Comparison of ENCODE assay signal across 14 cellular contexts in genomic region chr18:30987479-30988241, GRCh38. TPM values are rescaled to one million over a fixed set of nuclear protein-coding genes. Genes with fewer than 3 reads are reported as not detected.
DNase-seq lines count a peak whose midpoint lies in the region; ATAC-seq, FAIRE-seq and TF ChIP-seq lines count a peak whose summit lies in the region.
"Had no signal": no experiment of that assay in that cellular context is flagged by ENCODE, and none has a peak within 500 bp of the region (broad histone marks: within the 10 kb centered on the region; RNA-seq: fewer than 3 reads in every experiment).

No MANE protein-coding gene starts in this region.

- TF ChIP-seq CTCF in Peyer's patch (IDR thresholded peaks at IDR 0.05): no peak
- peak in 1 of 5 experiments; percentile 23 for TF ChIP-seq CTCF in transverse colon (IDR thresholded peaks at IDR 0.05)
- TF ChIP-seq CTCF in esophagus muscularis mucosa (IDR thresholded peaks at IDR 0.05): no peak
- no peak for TF ChIP-seq CTCF in D721Med (IDR thresholded peaks at IDR 0.05; ENCODE audit: insufficient read depth, missing control alignments)

- intact Hi-C loops in transverse colon (cut with DNase I; ENCODE audit: low total_unique reads) (no loop called here), esophagus muscularis mucosa (cut with DNase I) (no loop called here)

- H3K36me3 ChIP-seq in GM23248 (ENCODE audit: low read depth): no peaks in the 10 kb centered on the region
- H3K36me3 ChIP-seq in Peyer's patch: no peaks in the 10 kb centered on the region
- no peaks in the 10 kb centered on the region for H3K36me3 ChIP-seq in transverse colon
- H3K36me3 ChIP-seq in esophagus muscularis mucosa: no peaks in the 10 kb centered on the region
- H3K36me3 ChIP-seq: SJCRH30 had no signal

- H3K9me2 ChIP-seq in GM23248 (ENCODE audit: insufficient read depth): no peaks in the 10 kb centered on the region

- WGBS in GM23248 (ENCODE audit: low coverage in 1 of 2, low lambda C conversion rate in 2 of 2, missing lambda C conversion rate in 2 of 2), 2 experiments: 7 to 12% methylated on average over 4 of the region's 4 CpGs
- 33 to 41% methylated on average over 4 of the region's 4 CpGs for WGBS in transverse colon (ENCODE audit: low coverage in 1 of 2), 2 donors
- 52% methylated on average over 4 of the region's 4 CpGs for WGBS in esophagus muscularis mucosa

- TF ChIP-seq POLR2A in Peyer's patch (IDR thresholded peaks at IDR 0.05): no peak
- no peak for TF ChIP-seq POLR2A in transverse colon (IDR thresholded peaks at IDR 0.05)
- TF ChIP-seq POLR2A in esophagus muscularis mucosa (IDR thresholded peaks at IDR 0.05; ENCODE audit: low read depth): no peak

- in situ Hi-C loops in GM23248 (cut with MboI): no loop called here
- in situ Hi-C loops in transverse colon (cut with MboI; ENCODE audit: low pct_ligation_motif_present in 1 of 4, low pct_unique_long_range_greater_than_20kb in 1 of 4, low sequenced_read_pairs in 3 of 4): no loop called here

- H3K27ac ChIP-seq in GM23248: no peak overlapping the region
- no peak overlapping the region for H3K27ac ChIP-seq in Peyer's patch
- H3K27ac ChIP-seq in transverse colon: peak overlapping the region in 1 of 4 donors; percentile 43
- no peak overlapping the region for H3K27ac ChIP-seq in esophagus muscularis mucosa (replicated peaks in 1 of 4)
- H3K27ac ChIP-seq: SJCRH30, VCaP had no signal

- ATAC-seq in HG03520 (IDR thresholded peaks at IDR 0.05; ENCODE audit: unreplicated experiment) (no peak), GM18867 (IDR thresholded peaks at IDR 0.05; ENCODE audit: unreplicated experiment) (no peak)
- ATAC-seq: stimulated activated naive CD8-positive, alpha-beta T cell treated with anti-CD3 and anti-CD28 coated beads, Interleukin-15, Interleukin-2, amounts not matched to agents 100 U/mL and 50 U/mL, for 24 hours had no signal

- H3K4me1 ChIP-seq in GM23248 (ENCODE audit: insufficient read depth): no peaks in the 10 kb centered on the region
- H3K4me1 ChIP-seq in Peyer's patch: no peaks in the 10 kb centered on the region
- peaks cover 0 to 12% (median 4%) of the 10 kb centered on the region in 4 donors for H3K4me1 ChIP-seq in transverse colon
- H3K4me1 ChIP-seq in esophagus muscularis mucosa: no peaks in the 10 kb centered on the region
- H3K4me1 ChIP-seq: SJCRH30 had no signal

- H2AFZ ChIP-seq in GM23248: no peak overlapping the region

- no peaks in the 10 kb centered on the region for H4K20me1 ChIP-seq in GM23248 (ENCODE audit: insufficient read depth)

- no peak overlapping the region for H3K4me3 ChIP-seq in GM23248
- H3K4me3 ChIP-seq in Peyer's patch: no peak overlapping the region
- no peak overlapping the region for H3K4me3 ChIP-seq in transverse colon
- no peak overlapping the region for H3K4me3 ChIP-seq in esophagus muscularis mucosa
- H3K4me3 ChIP-seq: SJCRH30 had no signal

- H3K9me3 ChIP-seq in GM23248 (ENCODE audit: low read depth): no peaks in the 10 kb centered on the region
- H3K9me3 ChIP-seq in Peyer's patch: no peaks in the 10 kb centered on the region
- no peaks in the 10 kb centered on the region for H3K9me3 ChIP-seq in transverse colon
- H3K9me3 ChIP-seq in esophagus muscularis mucosa: no peaks in the 10 kb centered on the region
- H3K9me3 ChIP-seq: SJCRH30 had no signal

- DNase-seq in GM23248: peak; percentile 2
- peak in 2 of 3 donors; percentile 55 to 77 for DNase-seq in Peyer's patch
- DNase-seq in glomerular visceral epithelial cell (ENCODE audit: extremely low spot score): peak; percentile 22
- DNase-seq in transverse colon: peak; percentile 66
- DNase-seq in esophagus muscularis mucosa (ENCODE audit: extremely low spot score): no peak
- DNase-seq in D721Med (ENCODE audit: insufficient read length, low spot score): no peak
- DNase-seq: activated CD8-positive, alpha-beta memory T cell treated with anti-CD3 and anti-CD28 coated beads, Interleukin-2, amount 50 U/mL, for 4 hours; CD4-positive, CD25-positive, alpha-beta regulatory T cell; NCI-H524 treated with DMSO at 0.1 percent for 48 hours; SJCRH30; stimulated activated naive CD8-positive, alpha-beta T cell treated with anti-CD3 and anti-CD28 coated beads, Interleukin-15, Interleukin-2, amounts not matched to agents 100 U/mL and 50 U/mL, for 24 hours had no signal

- TF ChIP-seq EP300 in transverse colon (IDR thresholded peaks at IDR 0.05; ENCODE audit: low read depth) (no peak), esophagus muscularis mucosa (IDR thresholded peaks at IDR 0.05) (no peak)

- H3K9ac ChIP-seq in GM23248: no peak overlapping the region

- no peak for FAIRE-seq in D721Med (lab: Jason Lieb, UNC)

- no peak overlapping the region for H3K4me2 ChIP-seq in GM23248 (ENCODE audit: unreplicated experiment)

- H3K27me3 ChIP-seq in GM23248 (replicated peaks; ENCODE audit: insufficient read depth): no peaks in the 10 kb centered on the region
- H3K27me3 ChIP-seq in Peyer's patch: no peaks in the 10 kb centered on the region
- H3K27me3 ChIP-seq in transverse colon: no peaks in the 10 kb centered on the region
- no peaks in the 10 kb centered on the region for H3K27me3 ChIP-seq in esophagus muscularis mucosa
- H3K27me3 ChIP-seq: SJCRH30 had no signal

- H3K79me2 ChIP-seq in GM23248 (ENCODE audit: insufficient read depth): no peaks in the 10 kb centered on the region

- H3F3A ChIP-seq in GM23248 (ENCODE audit: insufficient read depth): no peaks in the 10 kb centered on the region

RNA-seq across cellular contexts. Expression of gene DSC3, which starts 54.9 kb away (rescaled TPM):
- not detected in 2 replicates for total RNA-seq in GM23248 (2014; rRNA removed; shearing (Covaris generic))
- not detected in 2 replicates for polyA plus RNA-seq in GM23248 (2016; fragmentation: Nextera tagmentation; extraction: Ambion mirVana)
- total RNA-seq in Peyer's patch: 1 to 10 TPM in 1 of 4 donors, under 1 TPM in 3; 0.38 to 2.0 (median 0.76) TPM
- under 1 TPM in 2 of 4 donors, not detected in 2; 0.14 to 0.16 TPM for total RNA-seq in transverse colon
- total RNA-seq in esophagus muscularis mucosa: under 1 TPM in 3 of 4 donors, not detected in 1; under 0.01 to 0.52 (median 0.23) TPM
- total RNA-seq: CD4-positive, CD25-positive, alpha-beta regulatory T cell; SJCRH30 had no signal
- polyA plus RNA-seq: CD4-positive, CD25-positive, alpha-beta regulatory T cell had no signal

Comparison
In these comparisons a context has a peak if more than half of its experiments do, and no peak if none do; other contexts are left out.
1. DNase-seq: peak in GM23248 (single experiment), Peyer's patch (2 of 3), glomerular visceral epithelial cell (single experiment) and transverse colon (single experiment); none in esophagus muscularis mucosa (single experiment) and D721Med (single experiment).